Comparison of ENCODE assay signal across 8 cellular contexts in genomic region chr2:130341562-130342019, GRCh38. TPM values are rescaled to one million over a fixed set of nuclear protein-coding genes. Genes with fewer than 3 reads are reported as not detected.
DNase-seq lines count a peak whose midpoint lies in the region; ATAC-seq and TF ChIP-seq lines count a peak whose summit lies in the region.

No MANE protein-coding gene starts in this region.

- ATAC-seq in HCT116 (peak; percentile 18), natural killer cell (no peak)

- intact Hi-C loops in HCT116 (cut with micrococcal nuclease) = loop anchor here (5.0 kb wide), 1 partner anchor 751 kb away; the partner anchor contains the start of gene FAM168B
- intact Hi-C loops in OCI-LY7 (cut with micrococcal nuclease; ENCODE audit: unreplicated experiment) = loop anchor here (1.0 to 2.0 kb wide), 2 partner anchors 46 to 159 kb away; partner anchors contain the start of gene MZT2B
- intact Hi-C loops in natural killer cell (cut with micrococcal nuclease) = loop anchor here (1.0 to 2.0 kb wide), 2 partner anchors 31 to 159 kb away; partner anchors contain the start of gene MZT2B

- H3K27ac Mint-ChIP-seq in natural killer cell = peak overlapping the region; percentile 99 to 100

- CTCF ChIA-PET in HCT116 (lab: Charles Lee) = interaction anchor here (2.3 to 3.1 kb wide), 3 partner anchors 9 to 32 kb away, joined by 5 to 29 read pairs (median 12); partner anchors contain the start of gene PTPN18
- CTCF ChIA-PET in OCI-LY7 (lab: Charles Lee; ENCODE audit: unreplicated experiment) = interaction anchor here (0.9 to 1.8 kb wide), 4 partner anchors 32 to 160 kb away, joined by 3 to 6 read pairs (median 4); partner anchors contain the start of gene SMPD4

- H2AFZ ChIP-seq in HCT116 (ENCODE audit: low read depth, low read length, poor library complexity, severe bottlenecking) (no peak overlapping the region), OCI-LY7 (ENCODE audit: low read length) (peak overlapping the region; percentile 47; the same call in 1 of the 2 replicates)

- peak overlapping the region; percentile 99 for H3K4me3 Mint-ChIP-seq in natural killer cell

- TF ChIP-seq POLR2A in HCT116 (IDR thresholded peaks at IDR 0.05; ENCODE audit: borderline replicate concordance, extremely low read depth, insufficient read depth, insufficient read length) = no peak

- H3K27me3 ChIP-seq in HCT116 (ENCODE audit: insufficient read depth, low read length) = no peaks in the 10 kb centered on the region
- H3K27me3 ChIP-seq in ectodermal cell (ENCODE audit: control insufficient read depth, insufficient read depth, low read length, poor library complexity, severe bottlenecking) = no peaks in the 10 kb centered on the region

- no peaks in the 10 kb centered on the region for H3K9me3 Mint-ChIP-seq in natural killer cell

- TF ChIP-seq CTCF in HCT116 (IDR thresholded peaks at IDR 0.05 in 2 of 3, conservative IDR thresholded peaks at IDR 0.05 in 1 of 3; ENCODE audit: borderline replicate concordance in 1 of 3, insufficient read depth in 1 of 3, low read depth in 2 of 3, low read length in 2 of 3) (no peak), OCI-LY7 (conservative IDR thresholded peaks at IDR 0.05; ENCODE audit: low read length) (no peak), natural killer cell (IDR thresholded peaks at IDR 0.05) (no peak)

- BruUV-seq in HCT116 (replicated peaks; lab: Mats Ljungman, UMichigan) (no TSS peak), OCI-LY7 (replicated peaks; lab: Mats Ljungman, UMichigan) (no TSS peak)

- H3K36me3 Mint-ChIP-seq in natural killer cell = peaks cover 6% of the 10 kb centered on the region

- H3K36me3 ChIP-seq in HCT116 (ENCODE audit: control insufficient read depth in 1 of 2, insufficient read depth in 2 of 2, low read length in 2 of 2) (peaks cover 19 to 25% of the 10 kb centered on the region in 2 experiments; a peak in 3 of 4 replicates), OCI-LY7 (ENCODE audit: insufficient read depth, low read length) (peaks cover 79% of the 10 kb centered on the region), ectodermal cell (ENCODE audit: control insufficient read depth, insufficient read depth, low read length) (peaks cover 28% of the 10 kb centered on the region)

- 1 to 3% methylated on average over 24 of the region's 24 CpGs for WGBS in ectodermal cell, 2 experiments

- H4K20me1 ChIP-seq in HCT116 (ENCODE audit: insufficient read depth) (peaks cover under 1% of the 10 kb centered on the region; the same call in 1 of the 2 replicates), OCI-LY7 (ENCODE audit: insufficient read depth, low read length) (no peaks in the 10 kb centered on the region)

- peaks cover 32% of the 10 kb centered on the region for H3K79me2 ChIP-seq in HCT116 (ENCODE audit: insufficient read depth, low read length)
- peaks cover 43% of the 10 kb centered on the region for H3K79me2 ChIP-seq in OCI-LY7 (ENCODE audit: insufficient read depth, low read depth, low read length)

- H3K27ac ChIP-seq in HCT116 (ENCODE audit: low read depth, low read length) = peak overlapping the region; percentile 64
- peak overlapping the region; percentile 96 for H3K27ac ChIP-seq in OCI-LY7 (ENCODE audit: low read depth, low read length, poor library complexity, severe bottlenecking)
- no peak overlapping the region for H3K27ac ChIP-seq in ectodermal cell (ENCODE audit: insufficient read depth, low read depth, low read length, poor library complexity, severe bottlenecking)

- peak; percentile 22 for DNase-seq in GM03348 (ENCODE audit: low spot score)
- DNase-seq in HCT116 (ENCODE audit: low read depth, low spot score) = no peak
- peak; percentile 25 for DNase-seq in OCI-LY7 (ENCODE audit: low spot score)
- DNase-seq in natural killer cell = no peak
- DNase-seq in activated gamma-delta T cell (lab: John Stamatoyannopoulos, UW) = no peak
- no peak for DNase-seq in activated CD8-positive, alpha-beta memory T cell treated with anti-CD3 and anti-CD28 coated beads for 24 hours
- DNase-seq in SK-N-DZ (ENCODE audit: low spot score) = no peak

- H3K4me1 Mint-ChIP-seq in natural killer cell = peaks cover 25 to 37% of the 10 kb centered on the region in 2 donors

- POLR2A ChIA-PET in HCT116 (lab: Charles Lee) = interaction anchor here (1.4 to 1.7 kb wide), 2 partner anchors 10 to 161 kb away, joined by 6 read pairs; partner anchors contain the start of gene SMPD4
- POLR2A ChIA-PET in OCI-LY7 (lab: Charles Lee) = interaction anchor here (0.6 to 15.9 kb wide), 12 partner anchors 8 to 465 kb away, joined by 3 to 251 read pairs (median 6); no protein-coding TSS in a partner anchor

- H3K4me1 ChIP-seq in HCT116 (ENCODE audit: control insufficient read depth in 1 of 2, insufficient read depth in 2 of 2, low read length in 2 of 2) (peaks cover 11 to 28% of the 10 kb centered on the region in 2 experiments), OCI-LY7 (ENCODE audit: insufficient read depth, low read length, poor library complexity, severe bottlenecking) (peaks cover 39% of the 10 kb centered on the region), ectodermal cell (ENCODE audit: control insufficient read depth, insufficient read depth, low read length) (no peaks in the 10 kb centered on the region)

- RAD21 ChIA-PET in HCT116 (lab: Charles Lee; ENCODE audit: low non-redundant PET in 1 of 2, low total read pairs in 2 of 2, uncharacterized antibody in 2 of 2, unreplicated experiment in 2 of 2) = interaction anchor here (1.0 to 1.9 kb wide), 3 partner anchors 9 to 14 kb away, joined by 3 to 5 read pairs (median 3); partner anchors contain the start of gene PTPN18 (in 1 of the 2)

- H3K9me3 ChIP-seq in HCT116 (ENCODE audit: control insufficient read depth in 1 of 2, insufficient read depth in 1 of 2, low read depth in 1 of 2, low read length in 2 of 2) (no peaks in the 10 kb centered on the region), OCI-LY7 (ENCODE audit: low read length) (no peaks in the 10 kb centered on the region), ectodermal cell (ENCODE audit: control insufficient read depth, low read length) (no peaks in the 10 kb centered on the region)

- no peaks in the 10 kb centered on the region for H3K27me3 Mint-ChIP-seq in natural killer cell (ENCODE audit: low read depth in 2 of 2)

- H3K9ac ChIP-seq in HCT116 (ENCODE audit: low read length) = peak overlapping the region; percentile 64

- H3K4me3 ChIP-seq in HCT116 (replicated peaks in 1 of 2; ENCODE audit: low read depth in 1 of 2, low read length in 2 of 2) (peak overlapping the region; percentile 94), OCI-LY7 (ENCODE audit: low read depth, low read length, poor library complexity, severe bottlenecking) (peak overlapping the region; percentile 97), ectodermal cell (ENCODE audit: insufficient read depth, low read depth, low read length) (peak overlapping the region; percentile 93)

- peak overlapping the region; percentile 91 for H3K4me2 ChIP-seq in HCT116 (ENCODE audit: low read length)
- H3K4me2 ChIP-seq in OCI-LY7 (ENCODE audit: low read length) = peak overlapping the region; percentile 68

- TF ChIP-seq RAD21 in HCT116 (IDR thresholded peaks at IDR 0.05; ENCODE audit: low read depth) = no peak

- H3K9me2 ChIP-seq in HCT116 (ENCODE audit: insufficient read depth) = no peaks in the 10 kb centered on the region
- no peaks in the 10 kb centered on the region for H3K9me2 ChIP-seq in OCI-LY7 (ENCODE audit: insufficient read depth, low read length)

TF ChIP-seq in HCT116, 20 proteins besides CTCF, POLR2A, EP300 and RAD21 (continues in another document):
- no peak for TF ChIP-seq ATF3 (IDR thresholded peaks at IDR 0.05)
- no peak for TF ChIP-seq CEBPB (IDR thresholded peaks at IDR 0.05; ENCODE audit: low read depth)
- TF ChIP-seq SP1 (IDR thresholded peaks at IDR 0.05; ENCODE audit: low read depth) = no peak
- TF ChIP-seq EZH2phosphoT487 (IDR thresholded peaks at IDR 0.05; ENCODE audit: borderline replicate concordance) = no peak
- no peak for TF ChIP-seq ZNF274 (IDR thresholded peaks at IDR 0.05; ENCODE audit: low read depth, low read length)
- no peak for TF ChIP-seq SIN3A (IDR thresholded peaks at IDR 0.05; ENCODE audit: low read depth)

RNA-seq across cellular contexts. Expression of gene IMP4, which starts 1.1 kb away (rescaled TPM):
- total RNA-seq in HCT116 (2021; ENCODE audit: unreplicated experiment) (121 TPM), OCI-LY7 (2022) (314 and 327 TPM in 2 replicates), natural killer cell (10 to 100 TPM; 60.5 to 80.6 (median 72.9) TPM)
- 136 and 146 TPM in 2 replicates for polyA plus RNA-seq in HCT116 (2012)
- total RNA-seq in OCI-LY7 (2014; rRNA removed; shearing (Covaris generic)) = 265 and 266 TPM in 2 replicates
- polyA plus RNA-seq in ectodermal cell (2013, experiment 1 of 4) = 56.0 TPM
- polyA plus RNA-seq in ectodermal cell (2013, experiment 2 of 4) = 52.9 TPM
- 40.4 TPM for polyA plus RNA-seq in ectodermal cell (2013, experiment 3 of 4)
- 50.7 TPM for polyA plus RNA-seq in ectodermal cell (2013, experiment 4 of 4)
- polyA plus RNA-seq in SK-N-DZ (2014; cell fraction: cytosol; rRNA removed) = 94.4 and 107 TPM in 2 replicates
- 191 and 217 TPM in 2 replicates for polyA plus RNA-seq in SK-N-DZ (2014; cell fraction: nucleus; rRNA removed)

RNA-seq across cellular contexts. Expression of gene PTPN18, which starts 14.3 kb away (rescaled TPM):
- total RNA-seq in HCT116 (2021; ENCODE audit: unreplicated experiment) (52.4 TPM), OCI-LY7 (2022) (309 and 363 TPM in 2 replicates), natural killer cell (100 to 1,000 TPM; 189 to 194 (median 192) TPM)
- polyA plus RNA-seq in HCT116 (2012) = 27.1 and 27.9 TPM in 2 replicates
- 96.6 and 107 TPM in 2 replicates for total RNA-seq in OCI-LY7 (2014; rRNA removed; shearing (Covaris generic))
- polyA plus RNA-seq in ectodermal cell (2013, experiment 1 of 4) = 16.4 TPM
- 17.1 TPM for polyA plus RNA-seq in ectodermal cell (2013, experiment 2 of 4)
- polyA plus RNA-seq in ectodermal cell (2013, experiment 3 of 4) = 22.3 TPM
- 17.9 TPM for polyA plus RNA-seq in ectodermal cell (2013, experiment 4 of 4)
- 11.8 and 12.5 TPM in 2 replicates for polyA plus RNA-seq in SK-N-DZ (2014; cell fraction: cytosol; rRNA removed)
- polyA plus RNA-seq in SK-N-DZ (2014; cell fraction: nucleus; rRNA removed) = 15.3 and 46.9 TPM in 2 replicates

Comparison
In these comparisons a context has a peak if more than half of its experiments do, and no peak if none do; other contexts are left out.
1. DNase-seq: peak in GM03348 (single experiment) and OCI-LY7 (single experiment); none in HCT116 (single experiment), natural killer cell (single experiment), activated gamma-delta T cell (single experiment), activated CD8-positive, alpha-beta memory T cell treated with anti-CD3 and anti-CD28 coated beads for 24 hours (single experiment) and SK-N-DZ (single experiment).
2. Peak in every context shown above with its lines, with median percentiles within 50 percentile points of each other: H3K4me3 ChIP-seq.